Comparison of ENCODE assay signal across 11 cellular contexts in genomic region chr20:36408219-36408618, GRCh38.
A peak's percentile ranks its signal among the peaks of the same experiment; 100 is the strongest.
DNase-seq lines count a peak whose midpoint lies in the region; ATAC-seq, FAIRE-seq and TF ChIP-seq lines count a peak whose summit lies in the region.
"Had no signal": no experiment of that assay in that cellular context is flagged by ENCODE, and none has a peak within 500 bp of the region (broad histone marks: within the 10 kb centered on the region; RNA-seq: fewer than 3 reads in every experiment).

No MANE protein-coding gene starts in this region.

- H3K27me3 ChIP-seq in SK-N-SH (ENCODE audit: insufficient read depth), result peaks cover under 1% of the 10 kb centered on the region; the same call in 1 of the 2 replicates
- peaks cover 2 to 6% of the 10 kb centered on the region in 2 experiments for H3K27me3 ChIP-seq in endothelial cell of umbilical vein (ENCODE audit: control insufficient read depth in 2 of 2, insufficient read depth in 2 of 2, low read length in 2 of 2)
- H3K27me3 ChIP-seq in transverse colon, result peaks cover 10% of the 10 kb centered on the region
- H3K27me3 ChIP-seq in esophagus muscularis mucosa, result peaks cover 0 to 46% (median 0%) of the 10 kb centered on the region in 4 donors

- H3K36me3 ChIP-seq in SK-N-SH (replicated peaks in 1 of 2; ENCODE audit: control insufficient read depth in 1 of 2, insufficient read depth in 2 of 2, low read length in 1 of 2), result no peaks in the 10 kb centered on the region
- H3K36me3 ChIP-seq in endothelial cell of umbilical vein (ENCODE audit: control insufficient read depth in 2 of 2, extremely low read depth in 1 of 2, insufficient read depth in 2 of 2, low read length in 2 of 2), result no peaks in the 10 kb centered on the region
- H3K36me3 ChIP-seq in transverse colon, result no peaks in the 10 kb centered on the region
- no peaks in the 10 kb centered on the region for H3K36me3 ChIP-seq in esophagus muscularis mucosa

- CTCF ChIA-PET in SK-N-SH (lab: Yijun Ruan, JAX) (interaction anchor here (1.2 to 1.4 kb wide), 2 partner anchors 31 to 208 kb away, joined by 3 to 6 read pairs; no protein-coding TSS in a partner anchor), endothelial cell of umbilical vein (lab: Charles Lee) (interaction anchor here (0.8 to 1.1 kb wide), 4 partner anchors 9 to 206 kb away, joined by 3 to 15 read pairs (median 3); no protein-coding TSS in a partner anchor)

- H3K4me2 ChIP-seq in SK-N-SH, result no peak overlapping the region
- H3K4me2 ChIP-seq in endothelial cell of umbilical vein (ENCODE audit: insufficient read depth, low read length), result peak overlapping the region; percentile 30

- H2AFZ ChIP-seq in SK-N-SH (ENCODE audit: low read depth) (no peak overlapping the region), endothelial cell of umbilical vein (ENCODE audit: low read depth, low read length) (peak overlapping the region; percentile 36)

- H3K4me1 ChIP-seq in SK-N-SH (ENCODE audit: control insufficient read depth in 1 of 2, insufficient read depth in 2 of 2, low read depth in 1 of 2, low read length in 1 of 2) (peaks cover 0 to 5% of the 10 kb centered on the region in 2 experiments; a peak in 1 of 4 replicates), endothelial cell of umbilical vein (ENCODE audit: control insufficient read depth, extremely low read depth, insufficient read depth, low read length) (peaks cover 5% of the 10 kb centered on the region), transverse colon (no peaks in the 10 kb centered on the region), esophagus muscularis mucosa (no peaks in the 10 kb centered on the region)

- dilution Hi-C loops in endothelial cell of umbilical vein (cut with MboI; ENCODE audit: extremely low pct_ligation_motif_present, low sequenced_read_pairs), result no loop called here

- no peak; the same call in 2 of the 3 replicates for ATAC-seq in SK-N-SH treated with all-trans-retinoic acid at 6 μM for 48 hours

- in situ Hi-C loops in transverse colon (cut with MboI; ENCODE audit: low pct_ligation_motif_present in 1 of 4, low pct_unique_long_range_greater_than_20kb in 1 of 4, low sequenced_read_pairs in 3 of 4) (no loop called here), KBM-7 (cut with MboI; ENCODE audit: low pct_unique_long_range_greater_than_20kb, low sequenced_read_pairs) (no loop called here)

- WGBS in SK-N-SH (ENCODE audit: low lambda C conversion rate), result 38% methylated on average over 9 of the region's 10 CpGs
- WGBS in transverse colon (ENCODE audit: low coverage in 1 of 2), 2 donors, result 27 to 40% methylated on average over 1 to 10 of the region's 10 CpGs
- WGBS in esophagus muscularis mucosa, result 20% methylated on average over 5 of the region's 10 CpGs

- no peaks in the 10 kb centered on the region for H3K9me1 ChIP-seq in endothelial cell of umbilical vein (replicated peaks; ENCODE audit: control insufficient read depth, extremely low read depth, insufficient read depth, low read length)

- intact Hi-C loops in endothelial cell of umbilical vein (cut with micrococcal nuclease) (no loop called here), transverse colon (cut with DNase I; ENCODE audit: low total_unique reads) (no loop called here), esophagus muscularis mucosa (cut with DNase I) (no loop called here)

- H4K20me1 ChIP-seq in SK-N-SH (ENCODE audit: insufficient read depth) (no peaks in the 10 kb centered on the region), endothelial cell of umbilical vein (replicated peaks; ENCODE audit: control insufficient read depth, extremely low read depth, insufficient read depth, low read length) (no peaks in the 10 kb centered on the region)

- BruUV-seq in endothelial cell of umbilical vein (replicated peaks; lab: Mats Ljungman, UMichigan), result no TSS peak

- no peaks in the 10 kb centered on the region for H3K9me2 ChIP-seq in SK-N-SH

- peak; percentile 83 for FAIRE-seq in endothelial cell of umbilical vein (lab: Jason Lieb, UNC)
- FAIRE-seq: GM18507 had no signal

- TF ChIP-seq EP300 in SK-N-SH (IDR thresholded peaks at IDR 0.05; ENCODE audit: borderline replicate concordance in 1 of 2, low read depth in 1 of 2, low read length in 1 of 2), result no peak
- TF ChIP-seq EP300 in transverse colon (IDR thresholded peaks at IDR 0.05; ENCODE audit: low read depth), result no peak
- TF ChIP-seq EP300 in esophagus muscularis mucosa (IDR thresholded peaks at IDR 0.05), result no peak

- TF ChIP-seq POLR2A in endothelial cell of umbilical vein (IDR thresholded peaks at IDR 0.05; ENCODE audit: low read depth, low read length) (no peak), transverse colon (IDR thresholded peaks at IDR 0.05) (no peak), esophagus muscularis mucosa (IDR thresholded peaks at IDR 0.05; ENCODE audit: low read depth) (no peak)

- H3K79me2 ChIP-seq in SK-N-SH (ENCODE audit: insufficient read depth), result no peaks in the 10 kb centered on the region
- H3K79me2 ChIP-seq in endothelial cell of umbilical vein (ENCODE audit: control insufficient read depth, insufficient read depth, low read length), result no peaks in the 10 kb centered on the region

- DNase-seq in SK-N-SH (peak; percentile 75), NCI-H69 (lab: John Stamatoyannopoulos, UW) (peak; percentile 87), endothelial cell of umbilical vein (ENCODE audit: low read depth, low spot score) (peak; percentile 63), transverse colon (peak; percentile 28), esophagus muscularis mucosa (ENCODE audit: extremely low spot score) (no peak), GM10266 (ENCODE audit: extremely low spot score) (no peak), KBM-7 (no peak)
- DNase-seq: activated CD8-positive, alpha-beta memory T cell treated with anti-CD3 and anti-CD28 coated beads, Interleukin-2, amount 50 U/mL, for 4 hours; NCI-H1092 treated with DMSO at 0.1 percent for 48 hours had no signal

- no peak overlapping the region for H3K9ac ChIP-seq in SK-N-SH
- no peak overlapping the region for H3K9ac ChIP-seq in endothelial cell of umbilical vein (replicated peaks; ENCODE audit: extremely low read depth, insufficient read depth, low read length)

- no peaks in the 10 kb centered on the region for H3F3A ChIP-seq in SK-N-SH (replicated peaks; ENCODE audit: insufficient read depth)

- H3K27ac ChIP-seq in SK-N-SH (ENCODE audit: low read depth in 2 of 2, low read length in 1 of 2), result no peak overlapping the region
- no peak overlapping the region for H3K27ac ChIP-seq in endothelial cell of umbilical vein (ENCODE audit: insufficient read depth, low read depth, low read length)
- no peak overlapping the region for H3K27ac ChIP-seq in transverse colon
- H3K27ac ChIP-seq in esophagus muscularis mucosa (replicated peaks in 1 of 4), result no peak overlapping the region

- TF ChIP-seq CTCF in SK-N-SH (IDR thresholded peaks at IDR 0.05), result no peak
- no peak for TF ChIP-seq CTCF in endothelial cell of umbilical vein (IDR thresholded peaks at IDR 0.05; ENCODE audit: extremely low read depth in 1 of 2, insufficient read depth in 1 of 2, low read depth in 1 of 2, low read length in 2 of 2)
- TF ChIP-seq CTCF in transverse colon (IDR thresholded peaks at IDR 0.05), result no peak
- no peak for TF ChIP-seq CTCF in esophagus muscularis mucosa (IDR thresholded peaks at IDR 0.05)
- TF ChIP-seq CTCF in GM10266 (IDR thresholded peaks at IDR 0.05; ENCODE audit: control insufficient read depth, insufficient read depth, low read depth, missing control alignments), result no peak

- POLR2A ChIA-PET in SK-N-SH (lab: Yijun Ruan, JAX) (no interaction called here), endothelial cell of umbilical vein (lab: Charles Lee) (no interaction called here)

- H3K4me3 ChIP-seq in SK-N-SH (ENCODE audit: low read depth in 2 of 2, low read length in 1 of 2), result no peak overlapping the region
- H3K4me3 ChIP-seq in endothelial cell of umbilical vein (replicated peaks in 1 of 3; ENCODE audit: insufficient read depth in 1 of 3, low read depth in 1 of 3, low read length in 3 of 3), result no peak overlapping the region
- H3K4me3 ChIP-seq in transverse colon, result no peak overlapping the region
- no peak overlapping the region for H3K4me3 ChIP-seq in esophagus muscularis mucosa

- H3K9me3 ChIP-seq in SK-N-SH (no peaks in the 10 kb centered on the region), endothelial cell of umbilical vein (replicated peaks; ENCODE audit: control insufficient read depth, insufficient read depth, low read length) (no peaks in the 10 kb centered on the region), transverse colon (no peaks in the 10 kb centered on the region), esophagus muscularis mucosa (peaks cover 0 to 8% (median 0%) of the 10 kb centered on the region in 4 donors)

- TF ChIP-seq RAD21 in SK-N-SH (IDR thresholded peaks at IDR 0.05; ENCODE audit: low read length), result no peak

TF ChIP-seq in SK-N-SH, 30 proteins besides CTCF, POLR2A, EP300 and RAD21:
- TF ChIP-seq NFIC (IDR thresholded peaks at IDR 0.05; ENCODE audit: borderline replicate concordance) (0 out of 2 replicates have a peak, but pooled peaks have one; percentile 7), GABPA (IDR thresholded peaks at IDR 0.05; ENCODE audit: low read depth) (no peak)
TF ChIP-seq in SK-N-SH: peak in this region for 1.

TF ChIP-seq in SK-N-SH treated with all-trans-retinoic acid at 6 μM for 48 hours, 23 proteins besides CTCF, POLR2A, EP300 and RAD21 (continues in another document):
- TF ChIP-seq GLIS3 (CRISPR knock-in tag; IDR thresholded peaks at IDR 0.05) (no peak), OSR1 (CRISPR knock-in tag; IDR thresholded peaks at IDR 0.05) (no peak), ARNTL (CRISPR knock-in tag; IDR thresholded peaks at IDR 0.05; ENCODE audit: borderline replicate concordance, low read depth) (no peak)

TF ChIP-seq in endothelial cell of umbilical vein, 7 proteins besides CTCF, POLR2A, EP300 and RAD21:
- TF ChIP-seq JUN (IDR thresholded peaks at IDR 0.05; ENCODE audit: borderline replicate concordance, insufficient read depth, insufficient read length, low read depth), result no peak
- peak; percentile 27 for TF ChIP-seq POLR2AphosphoS5 (IDR thresholded peaks at IDR 0.05; ENCODE audit: insufficient read depth, low read depth, low read length)

Comparison
In these comparisons a context has a peak if more than half of its experiments do, and no peak if none do; other contexts are left out.
1. DNase-seq: peak in SK-N-SH (single experiment), NCI-H69 (single experiment), endothelial cell of umbilical vein (single experiment) and transverse colon (single experiment); none in esophagus muscularis mucosa (single experiment), GM10266 (single experiment) and KBM-7 (single experiment).